In the genomic region with DNA sequence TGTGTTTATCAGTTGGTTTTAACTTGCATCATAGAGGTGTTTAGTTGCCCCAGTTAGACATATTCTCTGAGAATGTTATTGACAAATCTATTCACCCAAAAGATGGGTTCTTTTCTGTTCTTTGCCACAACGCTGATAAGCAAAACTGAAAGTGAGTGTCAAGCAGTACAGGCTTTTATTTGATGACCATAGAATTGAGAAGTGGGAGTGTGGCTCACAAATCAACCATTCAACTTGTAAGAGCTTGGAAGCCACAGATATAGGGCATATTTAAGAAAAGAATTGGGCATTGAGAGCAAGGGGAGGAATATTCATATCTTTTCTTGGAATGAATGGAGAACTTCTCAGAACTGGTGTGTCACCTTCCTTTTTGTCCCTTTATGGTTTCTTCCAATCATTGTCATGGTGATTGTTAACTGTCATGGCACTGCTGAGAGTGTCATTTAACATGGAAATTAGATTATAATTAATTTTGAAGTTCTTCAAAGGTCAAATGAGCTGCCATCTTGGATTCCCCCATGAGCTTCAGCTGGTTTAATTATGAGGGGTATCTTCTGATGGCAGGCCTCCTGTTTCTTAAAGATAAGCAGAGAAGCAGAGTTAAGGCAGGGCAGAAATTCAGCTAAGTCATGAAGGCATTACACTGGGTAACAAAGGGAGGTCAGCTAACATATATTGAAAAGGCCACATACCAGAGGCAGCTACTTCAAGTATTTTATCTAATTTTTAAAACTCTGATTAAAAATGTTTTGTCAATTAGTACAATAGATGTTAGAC, we compare ENCODE assay signal across 24 cellular contexts.
A peak's percentile ranks its signal among the peaks of the same experiment; 100 is the strongest.
DNase-seq lines count a peak whose midpoint lies in the region; ATAC-seq and TF ChIP-seq lines count a peak whose summit lies in the region.
"Had no signal": no experiment of that assay in that cellular context is flagged by ENCODE, and none has a peak within 500 bp of the region (broad histone marks: within the 10 kb centered on the region; RNA-seq: fewer than 3 reads in every experiment).

No MANE protein-coding gene starts in this region.

- DNase-seq in GM12865 (ENCODE audit: low read depth), result peak; percentile 16
- DNase-seq in HUDEP-2 (lab: John Stamatoyannopoulos, UW; ENCODE audit: unreplicated experiment in 76 of 76), result peak in 65 of 76 experiments; percentile 16 to 98 (median 86)
- DNase-seq in OCI-M2 (lab: John Stamatoyannopoulos, UW; ENCODE audit: unreplicated experiment), result peak; percentile 78
- no peak for DNase-seq in endothelial cell (ENCODE audit: low spot score)
- no peak for DNase-seq in CD14-positive monocyte (ENCODE audit: low spot score)
- DNase-seq in caudate nucleus (lab: John Stamatoyannopoulos, UW), result no peak
- DNase-seq in tibial nerve (ENCODE audit: low spot score in 2 of 2), result no peak
- DNase-seq: AML-193, C1 segment of cervical spinal cord, EL, GF-D8, H7, Kasumi-1, NCI-H1092, NCI-H1436 treated with DMSO at 0.1 percent for 48 hours, NCI-H1930, NCI-H345, NCI-H524, NCI-H774, Right ventricle myocardium superior, SW 1271, T-helper 2 cell had no signal

- TF ChIP-seq EP300 in tibial nerve (IDR thresholded peaks at IDR 0.05), result no peak

- intact Hi-C loops in CD14-positive monocyte (cut with micrococcal nuclease), result no loop called here

- ATAC-seq in activated CD4-positive, CD25-positive, alpha-beta regulatory T cell treated with anti-CD3 and anti-CD28 coated beads, Interleukin-2, amount 50 U/mL, for 24 hours, result no peak

- H3K27ac Mint-ChIP-seq in endothelial cell (ENCODE audit: unreplicated experiment), result no peak overlapping the region
- H3K27ac Mint-ChIP-seq in CD14-positive monocyte, result no peak overlapping the region
- H3K27ac Mint-ChIP-seq: IgD-negative memory B cell had no signal

- no peaks in the 10 kb centered on the region for H3K4me1 Mint-ChIP-seq in endothelial cell (ENCODE audit: unreplicated experiment)
- H3K4me1 Mint-ChIP-seq in CD14-positive monocyte, result no peaks in the 10 kb centered on the region
- H3K4me1 Mint-ChIP-seq: IgD-negative memory B cell had no signal

- H3K36me3 ChIP-seq in tibial nerve, result no peaks in the 10 kb centered on the region

- H3K27ac ChIP-seq in caudate nucleus (ENCODE audit: low read depth, low read length), result no peak overlapping the region
- no peak overlapping the region for H3K27ac ChIP-seq in tibial nerve

- H3K27me3 Mint-ChIP-seq in endothelial cell (ENCODE audit: unreplicated experiment) (no peaks in the 10 kb centered on the region), CD14-positive monocyte (ENCODE audit: low read depth in 3 of 3) (no peaks in the 10 kb centered on the region)
- H3K27me3 Mint-ChIP-seq: IgD-negative memory B cell had no signal

- H3K27me3 ChIP-seq in tibial nerve, result no peaks in the 10 kb centered on the region

- TF ChIP-seq POLR2A in tibial nerve (IDR thresholded peaks at IDR 0.05), result no peak

- no peaks in the 10 kb centered on the region for H3K9me3 Mint-ChIP-seq in endothelial cell (ENCODE audit: unreplicated experiment)
- H3K9me3 Mint-ChIP-seq in CD14-positive monocyte, result peaks cover 7 to 22% (median 19%) of the 10 kb centered on the region in 7 donors

- peaks cover 0 to 3% (median 0%) of the 10 kb centered on the region in 4 donors for H3K9me3 ChIP-seq in tibial nerve

- TF ChIP-seq CTCF in GM12865 (IDR thresholded peaks at IDR 0.05; ENCODE audit: insufficient read depth, low read depth, low read length, missing control alignments), result no peak
- TF ChIP-seq CTCF in endothelial cell (IDR thresholded peaks at IDR 0.05; ENCODE audit: unreplicated experiment), result no peak
- TF ChIP-seq CTCF in CD14-positive monocyte (IDR thresholded peaks at IDR 0.05), result no peak
- no peak for TF ChIP-seq CTCF in tibial nerve (IDR thresholded peaks at IDR 0.05)

- H3K4me3 Mint-ChIP-seq in endothelial cell (ENCODE audit: unreplicated experiment), result peak overlapping the region; percentile 38
- no peak overlapping the region for H3K4me3 Mint-ChIP-seq in CD14-positive monocyte
- H3K4me3 Mint-ChIP-seq: IgD-negative memory B cell had no signal

- H3K4me1 ChIP-seq in tibial nerve, result no peaks in the 10 kb centered on the region

- 48 to 59% methylated on average over 1 of the region's 1 CpG for WGBS in tibial nerve, 2 donors

- H3K4me3 ChIP-seq in GM12865 (ENCODE audit: low read depth, low read length) (no peak overlapping the region), tibial nerve (no peak overlapping the region)

- H3K36me3 Mint-ChIP-seq in endothelial cell (ENCODE audit: low read depth, unreplicated experiment), result peaks cover 8% of the 10 kb centered on the region
- no peaks in the 10 kb centered on the region for H3K36me3 Mint-ChIP-seq in CD14-positive monocyte

Comparison
In these comparisons a context has a peak if more than half of its experiments do, and no peak if none do; other contexts are left out.
1. DNase-seq: peak in GM12865 (single experiment), HUDEP-2 (65 of 76) and OCI-M2 (single experiment); none in endothelial cell (single experiment), CD14-positive monocyte (single experiment), caudate nucleus (0 of 61) and tibial nerve (0 of 2).